1 cellular context compared by ENCODE assay signal in the genomic region with DNA sequence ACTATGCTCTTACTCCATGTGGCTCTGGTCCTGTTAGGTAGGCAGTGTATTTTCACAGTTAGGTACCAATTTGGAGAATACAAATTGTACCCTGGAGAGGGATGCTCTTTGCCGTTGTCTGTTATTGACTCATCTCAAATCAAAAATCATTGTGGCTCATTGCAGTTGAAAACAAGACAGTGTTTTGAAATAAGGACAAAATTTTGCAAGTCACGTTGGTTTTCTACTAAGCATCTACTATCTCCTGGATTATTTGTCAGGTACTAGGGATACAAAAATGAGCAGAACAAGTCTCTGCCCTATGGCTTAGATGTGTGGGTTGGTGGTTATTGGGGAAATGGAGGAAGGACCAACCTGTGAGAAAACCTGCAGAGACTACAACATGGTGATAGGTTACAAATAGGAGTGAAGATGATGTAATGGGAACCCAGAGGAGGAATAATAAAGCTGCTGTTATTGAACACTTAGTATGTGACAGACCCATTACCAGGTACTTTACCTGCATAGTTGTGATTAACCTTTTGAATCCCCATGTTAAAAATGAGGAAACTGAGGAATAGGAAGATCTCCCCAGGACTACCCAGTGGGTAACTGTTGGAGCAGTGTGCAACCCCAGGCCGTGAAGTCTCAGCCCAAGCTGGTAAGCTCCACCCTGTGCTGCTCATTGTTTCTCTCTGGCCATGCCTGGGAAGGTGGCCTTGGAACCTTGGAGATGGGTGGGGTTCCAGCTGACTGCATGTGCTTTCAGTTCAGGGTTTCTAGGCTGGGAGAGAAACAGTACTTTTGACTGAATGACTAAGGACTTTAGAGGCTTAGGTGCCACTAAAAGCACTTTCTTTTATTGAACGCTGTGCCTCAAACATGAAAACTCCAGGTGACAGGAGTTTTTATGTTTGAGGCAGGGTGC.
A peak's percentile ranks its signal among the peaks of the same experiment; 100 is the strongest.
TF ChIP-seq lines count a peak whose summit lies in the region.

No MANE protein-coding gene starts in this region.

TF ChIP-seq in HepG2, 621 proteins besides CTCF, POLR2A, EP300 and RAD21 (continued from another document and continues in another):
- TF ChIP-seq, protein P1, sequence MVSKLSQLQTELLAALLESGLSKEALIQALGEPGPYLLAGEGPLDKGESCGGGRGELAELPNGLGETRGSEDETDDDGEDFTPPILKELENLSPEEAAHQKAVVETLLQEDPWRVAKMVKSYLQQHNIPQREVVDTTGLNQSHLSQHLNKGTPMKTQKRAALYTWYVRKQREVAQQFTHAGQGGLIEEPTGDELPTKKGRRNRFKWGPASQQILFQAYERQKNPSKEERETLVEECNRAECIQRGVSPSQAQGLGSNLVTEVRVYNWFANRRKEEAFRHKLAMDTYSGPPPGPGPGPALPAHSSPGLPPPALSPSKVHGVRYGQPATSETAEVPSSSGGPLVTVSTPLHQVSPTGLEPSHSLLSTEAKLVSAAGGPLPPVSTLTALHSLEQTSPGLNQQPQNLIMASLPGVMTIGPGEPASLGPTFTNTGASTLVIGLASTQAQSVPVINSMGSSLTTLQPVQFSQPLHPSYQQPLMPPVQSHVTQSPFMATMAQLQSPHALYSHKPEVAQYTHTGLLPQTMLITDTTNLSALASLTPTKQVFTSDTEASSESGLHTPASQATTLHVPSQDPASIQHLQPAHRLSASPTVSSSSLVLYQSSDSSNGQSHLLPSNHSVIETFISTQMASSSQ (IDR thresholded peaks at IDR 0.05; ENCODE audit: low read depth): no peak
- TF ChIP-seq, protein P1 (CRISPR knock-in tag; IDR thresholded peaks at IDR 0.05; ENCODE audit: borderline replicate concordance): peak; percentile 57; the same call in 1 of the 2 replicates
- 0 out of 2 replicates have a peak, but pooled peaks have one; percentile 60 for TF ChIP-seq KDM4B (CRISPR knock-in tag; IDR thresholded peaks at IDR 0.05)
- TF ChIP-seq, protein P2, sequence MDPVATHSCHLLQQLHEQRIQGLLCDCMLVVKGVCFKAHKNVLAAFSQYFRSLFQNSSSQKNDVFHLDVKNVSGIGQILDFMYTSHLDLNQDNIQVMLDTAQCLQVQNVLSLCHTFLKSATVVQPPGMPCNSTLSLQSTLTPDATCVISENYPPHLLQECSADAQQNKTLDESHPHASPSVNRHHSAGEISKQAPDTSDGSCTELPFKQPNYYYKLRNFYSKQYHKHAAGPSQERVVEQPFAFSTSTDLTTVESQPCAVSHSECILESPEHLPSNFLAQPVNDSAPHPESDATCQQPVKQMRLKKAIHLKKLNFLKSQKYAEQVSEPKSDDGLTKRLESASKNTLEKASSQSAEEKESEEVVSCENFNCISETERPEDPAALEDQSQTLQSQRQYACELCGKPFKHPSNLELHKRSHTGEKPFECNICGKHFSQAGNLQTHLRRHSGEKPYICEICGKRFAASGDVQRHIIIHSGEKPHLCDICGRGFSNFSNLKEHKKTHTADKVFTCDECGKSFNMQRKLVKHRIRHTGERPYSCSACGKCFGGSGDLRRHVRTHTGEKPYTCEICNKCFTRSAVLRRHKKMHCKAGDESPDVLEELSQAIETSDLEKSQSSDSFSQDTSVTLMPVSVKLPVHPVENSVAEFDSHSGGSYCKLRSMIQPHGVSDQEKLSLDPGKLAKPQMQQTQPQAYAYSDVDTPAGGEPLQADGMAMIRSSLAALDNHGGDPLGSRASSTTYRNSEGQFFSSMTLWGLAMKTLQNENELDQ (CRISPR knock-in tag; IDR thresholded peaks at IDR 0.05; ENCODE audit: borderline replicate concordance): no peak
- no peak for TF ChIP-seq HMGA1 (CRISPR knock-in tag; conservative IDR thresholded peaks at IDR 0.05)
- no peak for TF ChIP-seq TCF12 (IDR thresholded peaks at IDR 0.05)
- no peak for TF ChIP-seq TCF12 (CRISPR knock-in tag; IDR thresholded peaks at IDR 0.05)
- no peak for TF ChIP-seq TAF15 (IDR thresholded peaks at IDR 0.05; ENCODE audit: low read depth, low read length, poor library complexity, severe bottlenecking)
- TF ChIP-seq CHD2 (IDR thresholded peaks at IDR 0.05; ENCODE audit: low read depth, low read length): no peak
- TF ChIP-seq JUNB (CRISPR knock-in tag; IDR thresholded peaks at IDR 0.05; ENCODE audit: borderline replicate concordance): no peak
- no peak for TF ChIP-seq ZFP36L2 (CRISPR knock-in tag; IDR thresholded peaks at IDR 0.05)
- TF ChIP-seq, protein P3, sequence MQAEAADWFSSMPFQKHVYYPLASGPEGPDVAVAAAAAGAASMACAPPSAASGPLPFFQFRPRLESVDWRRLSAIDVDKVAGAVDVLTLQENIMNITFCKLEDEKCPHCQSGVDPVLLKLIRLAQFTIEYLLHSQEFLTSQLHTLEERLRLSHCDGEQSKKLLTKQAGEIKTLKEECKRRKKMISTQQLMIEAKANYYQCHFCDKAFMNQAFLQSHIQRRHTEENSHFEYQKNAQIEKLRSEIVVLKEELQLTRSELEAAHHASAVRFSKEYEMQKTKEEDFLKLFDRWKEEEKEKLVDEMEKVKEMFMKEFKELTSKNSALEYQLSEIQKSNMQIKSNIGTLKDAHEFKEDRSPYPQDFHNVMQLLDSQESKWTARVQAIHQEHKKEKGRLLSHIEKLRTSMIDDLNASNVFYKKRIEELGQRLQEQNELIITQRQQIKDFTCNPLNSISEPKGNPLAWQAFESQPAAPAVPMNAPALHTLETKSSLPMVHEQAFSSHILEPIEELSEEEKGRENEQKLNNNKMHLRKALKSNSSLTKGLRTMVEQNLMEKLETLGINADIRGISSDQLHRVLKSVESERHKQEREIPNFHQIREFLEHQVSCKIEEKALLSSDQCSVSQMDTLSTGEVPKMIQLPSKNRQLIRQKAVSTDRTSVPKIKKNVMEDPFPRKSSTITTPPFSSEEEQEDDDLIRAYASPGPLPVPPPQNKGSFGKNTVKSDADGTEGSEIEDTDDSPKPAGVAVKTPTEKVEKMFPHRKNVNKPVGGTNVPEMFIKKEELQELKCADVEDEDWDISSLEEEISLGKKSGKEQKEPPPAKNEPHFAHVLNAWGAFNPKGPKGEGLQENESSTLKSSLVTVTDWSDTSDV (CRISPR knock-in tag; IDR thresholded peaks at IDR 0.05): no peak
- TF ChIP-seq, protein P4, sequence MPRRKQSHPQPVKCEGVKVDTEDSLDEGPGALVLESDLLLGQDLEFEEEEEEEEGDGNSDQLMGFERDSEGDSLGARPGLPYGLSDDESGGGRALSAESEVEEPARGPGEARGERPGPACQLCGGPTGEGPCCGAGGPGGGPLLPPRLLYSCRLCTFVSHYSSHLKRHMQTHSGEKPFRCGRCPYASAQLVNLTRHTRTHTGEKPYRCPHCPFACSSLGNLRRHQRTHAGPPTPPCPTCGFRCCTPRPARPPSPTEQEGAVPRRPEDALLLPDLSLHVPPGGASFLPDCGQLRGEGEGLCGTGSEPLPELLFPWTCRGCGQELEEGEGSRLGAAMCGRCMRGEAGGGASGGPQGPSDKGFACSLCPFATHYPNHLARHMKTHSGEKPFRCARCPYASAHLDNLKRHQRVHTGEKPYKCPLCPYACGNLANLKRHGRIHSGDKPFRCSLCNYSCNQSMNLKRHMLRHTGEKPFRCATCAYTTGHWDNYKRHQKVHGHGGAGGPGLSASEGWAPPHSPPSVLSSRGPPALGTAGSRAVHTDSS (CRISPR knock-in tag; conservative IDR thresholded peaks at IDR 0.05): no peak
- no peak for TF ChIP-seq KDM1A (CRISPR knock-in tag; IDR thresholded peaks at IDR 0.05)
- no peak for TF ChIP-seq POLR2AphosphoS2 (IDR thresholded peaks at IDR 0.05; ENCODE audit: low read depth, low read length)
- TF ChIP-seq ZNF652 (CRISPR knock-in tag; IDR thresholded peaks at IDR 0.05; ENCODE audit: borderline replicate concordance, low read depth): no peak
- TF ChIP-seq, protein P5, sequence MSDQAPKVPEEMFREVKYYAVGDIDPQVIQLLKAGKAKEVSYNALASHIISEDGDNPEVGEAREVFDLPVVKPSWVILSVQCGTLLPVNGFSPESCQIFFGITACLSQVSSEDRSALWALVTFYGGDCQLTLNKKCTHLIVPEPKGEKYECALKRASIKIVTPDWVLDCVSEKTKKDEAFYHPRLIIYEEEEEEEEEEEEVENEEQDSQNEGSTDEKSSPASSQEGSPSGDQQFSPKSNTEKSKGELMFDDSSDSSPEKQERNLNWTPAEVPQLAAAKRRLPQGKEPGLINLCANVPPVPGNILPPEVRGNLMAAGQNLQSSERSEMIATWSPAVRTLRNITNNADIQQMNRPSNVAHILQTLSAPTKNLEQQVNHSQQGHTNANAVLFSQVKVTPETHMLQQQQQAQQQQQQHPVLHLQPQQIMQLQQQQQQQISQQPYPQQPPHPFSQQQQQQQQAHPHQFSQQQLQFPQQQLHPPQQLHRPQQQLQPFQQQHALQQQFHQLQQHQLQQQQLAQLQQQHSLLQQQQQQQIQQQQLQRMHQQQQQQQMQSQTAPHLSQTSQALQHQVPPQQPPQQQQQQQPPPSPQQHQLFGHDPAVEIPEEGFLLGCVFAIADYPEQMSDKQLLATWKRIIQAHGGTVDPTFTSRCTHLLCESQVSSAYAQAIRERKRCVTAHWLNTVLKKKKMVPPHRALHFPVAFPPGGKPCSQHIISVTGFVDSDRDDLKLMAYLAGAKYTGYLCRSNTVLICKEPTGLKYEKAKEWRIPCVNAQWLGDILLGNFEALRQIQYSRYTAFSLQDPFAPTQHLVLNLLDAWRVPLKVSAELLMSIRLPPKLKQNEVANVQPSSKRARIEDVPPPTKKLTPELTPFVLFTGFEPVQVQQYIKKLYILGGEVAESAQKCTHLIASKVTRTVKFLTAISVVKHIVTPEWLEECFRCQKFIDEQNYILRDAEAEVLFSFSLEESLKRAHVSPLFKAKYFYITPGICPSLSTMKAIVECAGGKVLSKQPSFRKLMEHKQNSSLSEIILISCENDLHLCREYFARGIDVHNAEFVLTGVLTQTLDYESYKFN (CRISPR knock-in tag; conservative IDR thresholded peaks at IDR 0.05): peak; percentile 48; the same call in 1 of the 2 replicates
- TF ChIP-seq, protein P6, sequence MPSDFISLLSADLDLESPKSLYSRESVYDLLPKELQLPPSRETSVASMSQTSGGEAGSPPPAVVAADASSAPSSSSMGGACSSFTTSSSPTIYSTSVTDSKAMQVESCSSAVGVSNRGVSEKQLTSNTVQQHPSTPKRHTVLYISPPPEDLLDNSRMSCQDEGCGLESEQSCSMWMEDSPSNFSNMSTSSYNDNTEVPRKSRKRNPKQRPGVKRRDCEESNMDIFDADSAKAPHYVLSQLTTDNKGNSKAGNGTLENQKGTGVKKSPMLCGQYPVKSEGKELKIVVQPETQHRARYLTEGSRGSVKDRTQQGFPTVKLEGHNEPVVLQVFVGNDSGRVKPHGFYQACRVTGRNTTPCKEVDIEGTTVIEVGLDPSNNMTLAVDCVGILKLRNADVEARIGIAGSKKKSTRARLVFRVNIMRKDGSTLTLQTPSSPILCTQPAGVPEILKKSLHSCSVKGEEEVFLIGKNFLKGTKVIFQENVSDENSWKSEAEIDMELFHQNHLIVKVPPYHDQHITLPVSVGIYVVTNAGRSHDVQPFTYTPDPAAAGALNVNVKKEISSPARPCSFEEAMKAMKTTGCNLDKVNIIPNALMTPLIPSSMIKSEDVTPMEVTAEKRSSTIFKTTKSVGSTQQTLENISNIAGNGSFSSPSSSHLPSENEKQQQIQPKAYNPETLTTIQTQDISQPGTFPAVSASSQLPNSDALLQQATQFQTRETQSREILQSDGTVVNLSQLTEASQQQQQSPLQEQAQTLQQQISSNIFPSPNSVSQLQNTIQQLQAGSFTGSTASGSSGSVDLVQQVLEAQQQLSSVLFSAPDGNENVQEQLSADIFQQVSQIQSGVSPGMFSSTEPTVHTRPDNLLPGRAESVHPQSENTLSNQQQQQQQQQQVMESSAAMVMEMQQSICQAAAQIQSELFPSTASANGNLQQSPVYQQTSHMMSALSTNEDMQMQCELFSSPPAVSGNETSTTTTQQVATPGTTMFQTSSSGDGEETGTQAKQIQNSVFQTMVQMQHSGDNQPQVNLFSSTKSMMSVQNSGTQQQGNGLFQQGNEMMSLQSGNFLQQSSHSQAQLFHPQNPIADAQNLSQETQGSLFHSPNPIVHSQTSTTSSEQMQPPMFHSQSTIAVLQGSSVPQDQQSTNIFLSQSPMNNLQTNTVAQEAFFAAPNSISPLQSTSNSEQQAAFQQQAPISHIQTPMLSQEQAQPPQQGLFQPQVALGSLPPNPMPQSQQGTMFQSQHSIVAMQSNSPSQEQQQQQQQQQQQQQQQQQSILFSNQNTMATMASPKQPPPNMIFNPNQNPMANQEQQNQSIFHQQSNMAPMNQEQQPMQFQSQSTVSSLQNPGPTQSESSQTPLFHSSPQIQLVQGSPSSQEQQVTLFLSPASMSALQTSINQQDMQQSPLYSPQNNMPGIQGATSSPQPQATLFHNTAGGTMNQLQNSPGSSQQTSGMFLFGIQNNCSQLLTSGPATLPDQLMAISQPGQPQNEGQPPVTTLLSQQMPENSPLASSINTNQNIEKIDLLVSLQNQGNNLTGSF (CRISPR knock-in tag; IDR thresholded peaks at IDR 0.05): no peak
- 0 out of 2 replicates have a peak, but pooled peaks have one; percentile 27 for TF ChIP-seq NFE2L1 (CRISPR knock-in tag; IDR thresholded peaks at IDR 0.05; ENCODE audit: borderline replicate concordance)
- no peak for TF ChIP-seq ATRX (CRISPR knock-in tag; IDR thresholded peaks at IDR 0.05; ENCODE audit: borderline replicate concordance)
- TF ChIP-seq PHF5A (CRISPR knock-in tag; IDR thresholded peaks at IDR 0.05; ENCODE audit: low read depth, unreplicated experiment): no peak
- TF ChIP-seq ARID2 (CRISPR knock-in tag; IDR thresholded peaks at IDR 0.05; ENCODE audit: borderline replicate concordance): no peak
- no peak for TF ChIP-seq ZNF709 (CRISPR knock-in tag; IDR thresholded peaks at IDR 0.05)
- no peak for TF ChIP-seq ZNF101 (CRISPR knock-in tag; IDR thresholded peaks at IDR 0.05; ENCODE audit: borderline replicate concordance, low read depth)
- no peak for TF ChIP-seq NFIB (CRISPR knock-in tag; IDR thresholded peaks at IDR 0.05; ENCODE audit: borderline replicate concordance)
- TF ChIP-seq NFIC (IDR thresholded peaks at IDR 0.05; ENCODE audit: low read length): no peak
- TF ChIP-seq ZSCAN31 (CRISPR knock-in tag; IDR thresholded peaks at IDR 0.05; ENCODE audit: low read depth): no peak
- TF ChIP-seq SNRNP70 (IDR thresholded peaks at IDR 0.05; ENCODE audit: low read depth, low read length): no peak
- no peak for TF ChIP-seq CENPX (CRISPR knock-in tag; IDR thresholded peaks at IDR 0.05)
- no peak for TF ChIP-seq RELA (CRISPR knock-in tag; IDR thresholded peaks at IDR 0.05)
- peak; percentile 50; the same call in 1 of the 2 replicates for TF ChIP-seq ZFY (CRISPR knock-in tag; IDR thresholded peaks at IDR 0.05)
- no peak for TF ChIP-seq ZNF343 (CRISPR knock-in tag; IDR thresholded peaks at IDR 0.05)
- peak; percentile 49 for TF ChIP-seq GATAD1 (CRISPR knock-in tag; IDR thresholded peaks at IDR 0.05)
- TF ChIP-seq KDM5B (CRISPR knock-in tag; IDR thresholded peaks at IDR 0.05; ENCODE audit: borderline replicate concordance): no peak
- peak; percentile 41; the same call in 1 of the 2 replicates for TF ChIP-seq ZNF788 (CRISPR knock-in tag; IDR thresholded peaks at IDR 0.05; ENCODE audit: borderline replicate concordance)
- no peak for TF ChIP-seq ZNF235 (CRISPR knock-in tag; IDR thresholded peaks at IDR 0.05; ENCODE audit: borderline replicate concordance)
- no peak for TF ChIP-seq CHD4 (IDR thresholded peaks at IDR 0.05; ENCODE audit: borderline replicate concordance, low read length)
- TF ChIP-seq ZNF317 (CRISPR knock-in tag; IDR thresholded peaks at IDR 0.05): no peak
